22 cellular contexts compared by ENCODE assay signal in genomic region chr6:44457606-44458005, GRCh38.
"Had no signal": no experiment of that assay in that cellular context is flagged by ENCODE, and none has a peak within 500 bp of the region (broad histone marks: within the 10 kb centered on the region; RNA-seq: fewer than 3 reads in every experiment).

No MANE protein-coding gene starts in this region.

- FAIRE-seq: endometrium, kidney, pancreas had no signal

- H3K27me3 ChIP-seq: dorsolateral prefrontal cortex, hepatocyte, neural progenitor cell, pancreas, sigmoid colon, uterus had no signal

- H3K4me1 ChIP-seq: neural progenitor cell had no signal

- H3K4me2 ChIP-seq: neural progenitor cell had no signal

- H3K9me3 ChIP-seq: esophagus muscularis mucosa, left ventricle myocardium inferior, lower lobe of right lung, pancreas, sigmoid colon, uterus had no signal

- H3K27ac ChIP-seq: esophagus muscularis mucosa, left ventricle myocardium inferior, lower lobe of right lung, neural progenitor cell, pancreas, sigmoid colon, uterus had no signal

- H3K9ac ChIP-seq: neural progenitor cell had no signal

- H3K79me2 ChIP-seq: hepatocyte had no signal

- H2AFZ ChIP-seq: neural progenitor cell had no signal

- H3K36me3 ChIP-seq: left ventricle myocardium inferior, neural progenitor cell, pancreas, sigmoid colon, uterus had no signal

- DNase-seq: cortex of kidney; dorsolateral prefrontal cortex; effector CD8-positive, alpha-beta T cell; foreskin melanocyte; head of caudate nucleus; kidney; left cardiac atrium; left ventricle myocardium inferior; lower lobe of right lung; mesenchymal stem cell; midbrain; occipital lobe; pancreas; sigmoid colon; stimulated activated naive CD4-positive, alpha-beta T cell; uterus had no signal

- ATAC-seq: natural killer cell treated with Interleukin-12 subunit alpha and Interleukin-12 subunit beta and Interleukin-15 and Interleukin-18, amount 100 ng/mL, for 72 hours had no signal

- H3K4me3 ChIP-seq: esophagus muscularis mucosa, hepatocyte, lower lobe of right lung, neural progenitor cell, pancreas, sigmoid colon, skin epidermis, uterus had no signal
